In the genomic region with DNA sequence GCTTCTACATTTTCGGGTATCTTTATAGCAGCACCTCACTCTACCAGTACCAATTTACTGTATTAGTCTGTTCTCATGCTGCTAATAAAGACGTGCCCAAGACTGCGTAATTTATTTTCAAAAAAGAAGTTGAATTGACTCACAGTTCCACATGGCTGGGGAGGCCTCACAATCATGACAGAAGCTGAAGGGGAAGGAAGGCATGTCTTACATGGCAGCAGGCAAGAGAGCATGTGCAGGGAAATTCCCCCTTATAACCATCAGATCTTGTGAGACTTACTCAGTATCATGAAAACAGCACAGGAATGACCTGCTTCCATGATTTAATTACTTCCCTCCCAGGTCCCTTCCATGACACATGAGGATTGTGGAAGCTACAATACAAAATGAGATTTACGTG, we compare ENCODE assay signal across 35 cellular contexts.
"Had no signal": no experiment of that assay in that cellular context is flagged by ENCODE, and none has a peak within 500 bp of the region (broad histone marks: within the 10 kb centered on the region; RNA-seq: fewer than 3 reads in every experiment).

No MANE protein-coding gene starts in this region.

- ATAC-seq: activated naive CD8-positive, alpha-beta T cell treated with anti-CD3 and anti-CD28 coated beads, Interleukin-2, amount 50 U/mL, for 24 hours; activated T-cell treated with anti-CD3 and anti-CD28 coated beads, Interleukin-2, amount 50 U/mL, for 4 hours; PC-3; WTC11 had no signal

- H3K27ac Mint-ChIP-seq: activated CD4-positive, alpha-beta memory T cell treated with anti-CD3 and anti-CD28 coated beads for 36 hours; activated naive CD4-positive, alpha-beta T cell treated with anti-CD3 and anti-CD28 coated beads for 36 hours; activated naive CD8-positive, alpha-beta T cell; activated naive CD8-positive, alpha-beta T cell treated with anti-CD3 and anti-CD28 coated beads, Interleukin-2, amount 50 U/mL, for 24 hours; activated T-helper 1 cell treated with anti-CD3 and anti-CD28 coated beads, Interleukin-12 subunit alpha, Interleukin-12 subunit beta, Interleukin-2, Interleukin-4 antibody, amounts not matched to agents 30 ng/mL and 10 ng/mL and 1 ng/mL, durations not matched to agents 14 hours and 24 hours and 36 hours; brain; T-helper 1 cell treated with Interleukin-12 subunit alpha and Interleukin-12 subunit beta and Interleukin-4 antibody, amounts not matched to agents 30 μg/mL and 1 μg/mL, for 36 hours; T-helper 2 cell treated with Interferon-gamma antibody and Interleukin-4, amounts not matched to agents 5 μg/mL and 100 μg/mL, for 36 hours; WTC11 had no signal

- H3K4me1 ChIP-seq: Peyer's patch, SJSA1 had no signal

- H3K9me3 ChIP-seq: Peyer's patch, SJSA1, SK-N-SH had no signal

- H3K27me3 ChIP-seq: Peyer's patch, SJSA1 had no signal

- H3K4me1 Mint-ChIP-seq: activated naive CD8-positive, alpha-beta T cell treated with anti-CD3 and anti-CD28 coated beads, Interleukin-2, amount 50 U/mL, for 24 hours; brain had no signal

- H3K27me3 Mint-ChIP-seq: activated CD4-positive, alpha-beta memory T cell treated with anti-CD3 and anti-CD28 coated beads for 36 hours; activated naive CD8-positive, alpha-beta T cell treated with anti-CD3 and anti-CD28 coated beads, Interleukin-2, amount 50 U/mL, for 24 hours had no signal

- H3K4me3 Mint-ChIP-seq: activated CD4-positive, alpha-beta memory T cell treated with anti-CD3 and anti-CD28 coated beads for 36 hours; activated naive CD4-positive, alpha-beta T cell treated with anti-CD3 and anti-CD28 coated beads for 36 hours; activated naive CD8-positive, alpha-beta T cell; activated naive CD8-positive, alpha-beta T cell treated with anti-CD3 and anti-CD28 coated beads, Interleukin-2, amount 50 U/mL, for 24 hours; activated T-cell treated with anti-CD3 and anti-CD28 coated beads, Interleukin-2, amount 50 U/mL, for 4 hours; activated T-helper 1 cell treated with anti-CD3 and anti-CD28 coated beads, Interleukin-12 subunit alpha, Interleukin-12 subunit beta, Interleukin-2, Interleukin-4 antibody, amounts not matched to agents 30 ng/mL and 10 ng/mL and 1 ng/mL, durations not matched to agents 14 hours and 24 hours and 36 hours; brain; T-helper 1 cell treated with Interleukin-12 subunit alpha and Interleukin-12 subunit beta and Interleukin-4 antibody, amounts not matched to agents 30 μg/mL and 1 μg/mL, for 36 hours; T-helper 2 cell treated with Interferon-gamma antibody and Interleukin-4, amounts not matched to agents 5 μg/mL and 100 μg/mL, for 36 hours; WTC11 had no signal

- H3K36me3 ChIP-seq: Peyer's patch, SJSA1 had no signal

- H3K9me3 Mint-ChIP-seq: activated CD4-positive, alpha-beta memory T cell treated with anti-CD3 and anti-CD28 coated beads for 36 hours; activated naive CD4-positive, alpha-beta T cell treated with anti-CD3 and anti-CD28 coated beads for 36 hours; activated naive CD8-positive, alpha-beta T cell treated with anti-CD3 and anti-CD28 coated beads, Interleukin-2, amount 50 U/mL, for 24 hours; activated T-cell treated with anti-CD3 and anti-CD28 coated beads, Interleukin-2, amount 50 U/mL, for 4 hours; brain had no signal

- H3K4me3 ChIP-seq: Peyer's patch, SJSA1 had no signal

- H3K36me3 Mint-ChIP-seq: activated CD4-positive, alpha-beta memory T cell treated with anti-CD3 and anti-CD28 coated beads for 36 hours; activated naive CD8-positive, alpha-beta T cell; brain had no signal

- DNase-seq: activated CD4-positive, alpha-beta memory T cell treated with anti-CD3 and anti-CD28 coated beads for 36 hours; activated CD4-positive, alpha-beta T cell treated with anti-CD3 and anti-CD28 coated beads for 4 hours; activated CD4-positive, alpha-beta T cell treated with anti-CD3 and anti-CD28 coated beads, Interleukin-2, amount 50 U/mL, for 1 hour; activated CD4-positive, CD25-positive, alpha-beta regulatory T cell treated with anti-CD3 and anti-CD28 coated beads, Interleukin-2, amount 50 U/mL, for 72 hours; activated CD8-positive, alpha-beta memory T cell treated with anti-CD3 and anti-CD28 coated beads, Interleukin-2, amount 50 U/mL, for 4 hours; activated gamma-delta T cell treated with Interleukin-2 at 50 U/mL for 16 hours; activated naive CD4-positive, alpha-beta T cell treated with anti-CD3 and anti-CD28 coated beads for 36 hours; activated naive CD8-positive, alpha-beta T cell treated with anti-CD3 and anti-CD28 coated beads, Interleukin-2, amount 50 U/mL, for 24 hours; activated T-cell treated with anti-CD3 and anti-CD28 coated beads for 4 hours; activated T-cell treated with anti-CD3 and anti-CD28 coated beads, Interleukin-2, amount 50 U/mL, for 4 hours; anterior cingulate cortex; NCI-H1092 treated with DMSO at 0.1 percent for 48 hours; NCI-H1417; NCI-H146; NCI-H187; NCI-H2029 treated with DMSO at 0.1 percent for 48 hours; NCI-H2107; NCI-H2171; NCI-H510A; NCI-H526; NCI-H748 treated with DMSO at 0.1 percent for 48 hours; NK-92 treated with Interleukin-12 subunit alpha and Interleukin-12 subunit beta, amount 100 ng/mL, for 24 hours; PC-3; Peyer's patch; RPMI8226; SHP77 treated with DMSO at 0.1 percent for 48 hours; SK-N-SH had no signal

- H3K27ac ChIP-seq: KMS-11, Peyer's patch, SJSA1 had no signal
